In the genomic region with DNA sequence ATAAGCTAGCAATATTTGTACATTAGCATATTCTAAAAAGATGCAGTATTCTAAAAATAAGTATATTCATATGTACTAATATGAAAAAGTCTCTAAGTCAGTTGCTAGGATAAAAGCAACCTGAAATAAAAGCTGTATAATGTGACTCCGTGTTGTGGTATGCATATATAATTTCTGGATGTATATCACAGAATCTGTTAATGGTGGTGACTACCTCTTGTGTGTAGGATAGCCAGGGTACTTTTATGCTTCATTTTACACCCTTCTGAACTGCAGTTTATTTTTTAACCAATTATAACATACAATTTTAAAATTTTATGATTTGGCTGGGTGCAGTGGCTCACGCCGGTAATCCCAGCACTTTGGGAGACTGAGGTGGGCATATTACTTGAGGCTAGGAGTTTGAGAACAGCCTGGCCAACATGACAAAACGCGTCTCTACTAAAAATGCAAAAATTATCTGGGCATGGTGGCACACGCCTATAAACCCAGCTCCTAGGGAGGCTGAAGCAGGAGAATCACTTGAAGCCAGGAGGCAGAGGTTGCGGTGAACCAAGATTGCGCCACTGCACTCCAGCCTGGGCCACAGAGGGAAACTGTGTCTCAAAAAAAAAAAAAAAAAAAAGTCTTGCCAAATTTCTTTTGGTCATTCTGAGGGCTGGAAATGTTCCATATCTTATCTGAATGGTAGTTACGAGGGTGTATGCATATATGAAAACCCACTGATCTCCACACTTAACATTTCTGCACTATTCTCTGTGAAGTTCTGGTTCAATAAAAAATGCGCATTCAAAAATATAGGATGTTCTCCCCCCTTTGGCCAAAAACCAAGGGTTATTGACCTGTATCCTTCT, we compare ENCODE assay signal across 20 cellular contexts. TPM values are rescaled to one million over a fixed set of nuclear protein-coding genes. Genes with fewer than 3 reads are reported as not detected.
DNase-seq lines count a peak whose midpoint lies in the region; ATAC-seq and TF ChIP-seq lines count a peak whose summit lies in the region.
"Had no signal": no experiment of that assay in that cellular context is flagged by ENCODE, and none has a peak within 500 bp of the region (broad histone marks: within the 10 kb centered on the region; RNA-seq: fewer than 3 reads in every experiment).

No MANE protein-coding gene starts in this region.

- H3K14ac ChIP-seq in trophoblast cell (ENCODE audit: low read length) = no peak overlapping the region
- H3K14ac ChIP-seq in neuronal stem cell (ENCODE audit: low read length) = no peak overlapping the region

- H3K18ac ChIP-seq in trophoblast cell (ENCODE audit: low read length) = no peak overlapping the region
- H3K18ac ChIP-seq in neuronal stem cell (ENCODE audit: low read length) = no peak overlapping the region

- H2BK12ac ChIP-seq in trophoblast cell (ENCODE audit: low read length) (peak overlapping the region; percentile 29), neuronal stem cell (ENCODE audit: low read length) (no peak overlapping the region)

- no peaks in the 10 kb centered on the region for H3K27me3 Mint-ChIP-seq in Calu3 (ENCODE audit: unreplicated experiment)
- H3K27me3 Mint-ChIP-seq in stimulated activated naive B cell treated with anti-CD40 and anti-IgM and Interleukin-4, amounts not matched to agents 10 μg/mL and 1 μg/mL and 100 μg/mL, for 72 hours = no peaks in the 10 kb centered on the region
- H3K27me3 Mint-ChIP-seq: B cell had no signal

- H2BK5ac ChIP-seq in trophoblast cell (ENCODE audit: low read depth, low read length, poor library complexity) = no peak overlapping the region
- no peak overlapping the region for H2BK5ac ChIP-seq in neuronal stem cell (ENCODE audit: low read length)

- no peaks in the 10 kb centered on the region for H3K9me3 Mint-ChIP-seq in Calu3 (ENCODE audit: low read depth, unreplicated experiment)
- H3K9me3 Mint-ChIP-seq in stimulated activated naive B cell treated with anti-CD40 and anti-IgM and Interleukin-4, amounts not matched to agents 10 μg/mL and 1 μg/mL and 100 μg/mL, for 72 hours = no peaks in the 10 kb centered on the region
- H3K9me3 Mint-ChIP-seq: CD14-positive monocyte had no signal

- H4K8ac ChIP-seq in trophoblast cell (ENCODE audit: low read depth, low read length) (no peak overlapping the region), neuronal stem cell (ENCODE audit: low read depth, low read length) (no peak overlapping the region)

- peaks cover 52% of the 10 kb centered on the region for H3K4me1 Mint-ChIP-seq in Calu3 (ENCODE audit: low read depth, unreplicated experiment)
- peaks cover 0 to 2% of the 10 kb centered on the region in 2 donors for H3K4me1 Mint-ChIP-seq in stimulated activated naive B cell treated with anti-CD40 and anti-IgM and Interleukin-4, amounts not matched to agents 10 μg/mL and 1 μg/mL and 100 μg/mL, for 72 hours

- no peak overlapping the region for H4K91ac ChIP-seq in trophoblast cell (ENCODE audit: low read depth, low read length)
- H4K91ac ChIP-seq in neuronal stem cell (ENCODE audit: low read depth, low read length, poor library complexity) = no peak overlapping the region

- H3K9ac ChIP-seq in trophoblast cell (ENCODE audit: low read length) = no peak overlapping the region
- H3K9ac ChIP-seq in neuronal stem cell (ENCODE audit: low read depth, low read length, poor library complexity) = no peak overlapping the region

- no peak overlapping the region for H4K12ac ChIP-seq in trophoblast cell (ENCODE audit: low read depth, low read length)

- peak overlapping the region; percentile 70 for H3K4me3 Mint-ChIP-seq in Calu3 (ENCODE audit: low read depth, unreplicated experiment)
- H3K4me3 Mint-ChIP-seq in stimulated activated naive B cell treated with anti-CD40 and anti-IgM and Interleukin-4, amounts not matched to agents 10 μg/mL and 1 μg/mL and 100 μg/mL, for 72 hours = no peak overlapping the region
- H3K4me3 Mint-ChIP-seq: B cell, CD14-positive monocyte had no signal

- no peak overlapping the region for H3K4ac ChIP-seq in trophoblast cell (ENCODE audit: low read depth, low read length)
- H3K4ac ChIP-seq in neuronal stem cell (ENCODE audit: low read length) = no peak overlapping the region

- no peaks in the 10 kb centered on the region for H3K36me3 ChIP-seq in trophoblast cell (ENCODE audit: control insufficient read depth in 1 of 2, insufficient read depth in 2 of 2, low read length in 2 of 2)
- no peaks in the 10 kb centered on the region for H3K36me3 ChIP-seq in neuronal stem cell (replicated peaks in 1 of 2; ENCODE audit: control insufficient read depth in 2 of 2, insufficient read depth in 2 of 2, low read length in 2 of 2)
- H3K36me3 ChIP-seq: SJCRH30 had no signal

- TF ChIP-seq CTCF in Calu3 (IDR thresholded peaks at IDR 0.05; ENCODE audit: unreplicated experiment) = no peak

- H3K4me3 ChIP-seq in trophoblast cell (ENCODE audit: low read depth, low read length) (no peak overlapping the region), neuronal stem cell (ENCODE audit: low read length in 2 of 2) (no peak overlapping the region)
- H3K4me3 ChIP-seq: A549, SJCRH30 had no signal

- CTCF ChIA-PET in Calu3 (lab: Charles Lee) = interaction anchor here (0.5 to 1.9 kb wide), 10 partner anchors 9 to 430 kb away, joined by 3 to 14 read pairs (median 5); a partner anchor contains a TSS

- no peak overlapping the region for H2BK120ac ChIP-seq in trophoblast cell (ENCODE audit: insufficient read depth, low read length, poor library complexity)
- H2BK120ac ChIP-seq in neuronal stem cell (ENCODE audit: low read depth, low read length) = no peak overlapping the region

- H3K79me1 ChIP-seq in trophoblast cell (ENCODE audit: low read length) = peaks cover 2% of the 10 kb centered on the region
- H3K79me1 ChIP-seq in neuronal stem cell (ENCODE audit: low read depth, low read length) = no peaks in the 10 kb centered on the region

- peaks cover 9% of the 10 kb centered on the region for H3K36me3 Mint-ChIP-seq in Calu3 (ENCODE audit: insufficient read depth, unreplicated experiment)
- no peaks in the 10 kb centered on the region for H3K36me3 Mint-ChIP-seq in stimulated activated naive B cell treated with anti-CD40 and anti-IgM and Interleukin-4, amounts not matched to agents 10 μg/mL and 1 μg/mL and 100 μg/mL, for 72 hours
- H3K36me3 Mint-ChIP-seq: CD14-positive monocyte had no signal

- H3K9me3 ChIP-seq in trophoblast cell (ENCODE audit: insufficient read depth, low read depth, low read length) (no peaks in the 10 kb centered on the region), neuronal stem cell (replicated peaks in 1 of 2; ENCODE audit: control insufficient read depth in 2 of 2, insufficient read depth in 1 of 2, low read depth in 1 of 2, low read length in 2 of 2) (no peaks in the 10 kb centered on the region)
- H3K9me3 ChIP-seq: A549, SJCRH30 had no signal

- H3K23ac ChIP-seq in trophoblast cell (ENCODE audit: low read length) (no peak overlapping the region), neuronal stem cell (ENCODE audit: low read depth, low read length, poor library complexity) (no peak overlapping the region)

- BruUV-seq in Calu3 (replicated peaks; lab: Mats Ljungman, UMichigan) = no TSS peak

- no peak for ATAC-seq in stimulated activated naive B cell treated with anti-CD40 and anti-IgM and Interleukin-4, amounts not matched to agents 10 μg/mL and 1 μg/mL and 100 μg/mL, for 72 hours (replicated peaks)
- ATAC-seq: A549 had no signal

- H2AFZ ChIP-seq in trophoblast cell (ENCODE audit: insufficient read depth, low read length, poor library complexity) (no peak overlapping the region), neuronal stem cell (ENCODE audit: low read length) (no peak overlapping the region)

- WGBS in trophoblast cell (ENCODE audit: extremely low coverage, insufficient coverage, insufficient read length) = no CpG with 5 or more reads among the region's 10 CpGs
- WGBS in neuronal stem cell (ENCODE audit: extremely low coverage in 2 of 2, insufficient read length in 2 of 2, insufficient replicate concordance in 1 of 2), 2 donors = no CpG with 5 or more reads among the region's 10 CpGs

- H2AK5ac ChIP-seq in trophoblast cell (ENCODE audit: low read length) = no peak overlapping the region
- no peak overlapping the region for H2AK5ac ChIP-seq in neuronal stem cell (ENCODE audit: low read depth, low read length)

- no peak overlapping the region for H3K4me2 ChIP-seq in trophoblast cell (ENCODE audit: low read length)
- H3K4me2 ChIP-seq in neuronal stem cell (ENCODE audit: insufficient read depth, low read length, poor library complexity, severe bottlenecking) = no peak overlapping the region
- H3K4me2 ChIP-seq: A549 had no signal

- H3K27me3 ChIP-seq in trophoblast cell (ENCODE audit: insufficient read depth, low read length) = no peaks in the 10 kb centered on the region
- peaks cover 0 to 4% (median 0%) of the 10 kb centered on the region in 3 experiments for H3K27me3 ChIP-seq in neuronal stem cell (ENCODE audit: control insufficient read depth in 3 of 3, insufficient read depth in 3 of 3, low read depth in 1 of 3, low read length in 3 of 3)
- H3K27me3 ChIP-seq: SJCRH30 had no signal

- no peak overlapping the region for H2BK15ac ChIP-seq in neuronal stem cell (ENCODE audit: low read length)

- H3K4me1 ChIP-seq in trophoblast cell (ENCODE audit: control insufficient read depth in 1 of 2, insufficient read depth in 2 of 2, low read length in 2 of 2) = peaks cover 18 to 19% of the 10 kb centered on the region in 2 experiments
- H3K4me1 ChIP-seq in neuronal stem cell (ENCODE audit: control insufficient read depth in 2 of 2, insufficient read depth in 1 of 2, low read depth in 1 of 2, low read length in 2 of 2) = peaks cover 0 to 2% of the 10 kb centered on the region in 2 donors
- H3K4me1 ChIP-seq: A549, SJCRH30 had no signal

- H3K79me2 ChIP-seq in trophoblast cell (ENCODE audit: control insufficient read depth, insufficient read depth, low read length, poor library complexity) = no peaks in the 10 kb centered on the region

- intact Hi-C loops in Calu3 (cut with micrococcal nuclease; ENCODE audit: unreplicated experiment) = no loop called here

- peak overlapping the region; percentile 36 for H3K27ac Mint-ChIP-seq in Calu3 (ENCODE audit: unreplicated experiment)
- no peak overlapping the region for H3K27ac Mint-ChIP-seq in stimulated activated naive B cell treated with anti-CD40 and anti-IgM and Interleukin-4, amounts not matched to agents 10 μg/mL and 1 μg/mL and 100 μg/mL, for 72 hours
- H3K27ac Mint-ChIP-seq: B cell had no signal

- H3K27ac ChIP-seq in trophoblast cell (ENCODE audit: low read depth, low read length) (no peak overlapping the region), neuronal stem cell (replicated peaks; ENCODE audit: low read length) (no peak overlapping the region)
- H3K27ac ChIP-seq: A549, SJCRH30 had no signal

- DNase-seq in Calu3 (no peak), MV-4-11 (lab: John Stamatoyannopoulos, UW) (peak; percentile 63), amniotic epithelial cell (ENCODE audit: low read depth) (peak; percentile 26), trophoblast cell (no peak), neuronal stem cell (ENCODE audit: low spot score) (no peak), GM19238 (ENCODE audit: insufficient read length, low spot score) (no peak)
- DNase-seq in stimulated activated naive B cell treated with anti-CD40 and anti-IgM and Interleukin-4, amounts not matched to agents 10 μg/mL and 1 μg/mL and 100 μg/mL, for 72 hours = no peak
- DNase-seq: EL, GF-D8, Kasumi-1, NCI-H1105 treated with DMSO at 0.1 percent for 48 hours, NCI-H1694, NCI-H2081, NCI-H2171, NCI-H524 treated with DMSO at 0.1 percent for 48 hours, SJCRH30 had no signal

RNA-seq across cellular contexts. Expression of a gene that starts 13.7 kb away (rescaled TPM):
- 2.7 and 3.2 TPM in 2 replicates for total RNA-seq in Calu3 (2022)
- polyA plus RNA-seq in trophoblast cell (2013) = 5.7 and 5.9 TPM in 2 replicates
- 0.15 TPM for polyA plus RNA-seq in neuronal stem cell (2013, experiment 1 of 2)
- polyA plus RNA-seq in neuronal stem cell (2013, experiment 2 of 2) = 0.14 TPM
- total RNA-seq: H7, SJCRH30 had no signal

Comparison
In these comparisons a context has a peak if more than half of its experiments do, and no peak if none do; other contexts are left out.
1. DNase-seq: peak in MV-4-11 (single experiment) and amniotic epithelial cell (single experiment); none in Calu3 (single experiment), trophoblast cell (0 of 2), stimulated activated naive B cell treated with anti-CD40 and anti-IgM and Interleukin-4, amounts not matched to agents 10 μg/mL and 1 μg/mL and 100 μg/mL, for 72 hours (single experiment), neuronal stem cell (single experiment) and GM19238 (single experiment).